24 cellular contexts compared by ENCODE assay signal in genomic region chr5:123701511-123702200, GRCh38.
A peak's percentile ranks its signal among the peaks of the same experiment; 100 is the strongest.
DNase-seq lines count a peak whose midpoint lies in the region; ATAC-seq and TF ChIP-seq lines count a peak whose summit lies in the region.
"Had no signal": no experiment of that assay in that cellular context is flagged by ENCODE, and none has a peak within 500 bp of the region (broad histone marks: within the 10 kb centered on the region; RNA-seq: fewer than 3 reads in every experiment).

No MANE protein-coding gene starts in this region.

- H3K36me3 ChIP-seq in ascending aorta (no peaks in the 10 kb centered on the region), gastroesophageal sphincter (no peaks in the 10 kb centered on the region), skeletal muscle tissue (ENCODE audit: control insufficient read depth in 3 of 3, insufficient read depth in 3 of 3, low read length in 3 of 3) (no peaks in the 10 kb centered on the region)
- H3K36me3 ChIP-seq: BLaER1 treated with 17β-estradiol and CSF1 and Interleukin-3, amounts not matched to agents 10 nM and 100 nM; pancreas; right lobe of liver; upper lobe of left lung had no signal

- 97% methylated on average over 3 of the region's 3 CpGs; no CpG with 5 or more reads in 1 of the 2 donors for WGBS in gastroesophageal sphincter (ENCODE audit: low coverage in 1 of 2), 2 donors

- H3K4me3 ChIP-seq in ascending aorta (no peak overlapping the region), gastroesophageal sphincter (no peak overlapping the region), skeletal muscle tissue (ENCODE audit: low read length in 3 of 3) (no peak overlapping the region)
- H3K4me3 ChIP-seq: BLaER1 treated with 17β-estradiol and CSF1 and Interleukin-3, amounts not matched to agents 10 nM and 100 nM; pancreas; right lobe of liver; upper lobe of left lung had no signal

- H3K4me1 ChIP-seq in ascending aorta (no peaks in the 10 kb centered on the region), gastroesophageal sphincter (peaks cover under 1 to 22% (median 3%) of the 10 kb centered on the region in 3 donors), skeletal muscle tissue (ENCODE audit: control insufficient read depth in 3 of 3, insufficient read depth in 3 of 3, low read length in 3 of 3) (peaks cover under 1 to 17% (median 8%) of the 10 kb centered on the region in 3 donors)
- H3K4me1 ChIP-seq: BLaER1 treated with 17β-estradiol and CSF1 and Interleukin-3, amounts not matched to agents 10 nM and 100 nM; pancreas; right lobe of liver; upper lobe of left lung had no signal

- intact Hi-C loops in Calu3 (cut with micrococcal nuclease; ENCODE audit: unreplicated experiment): no loop called here
- intact Hi-C loops in ascending aorta (cut with DNase I): no loop called here

- BruUV-seq in Calu3 (replicated peaks; lab: Mats Ljungman, UMichigan): no TSS peak

- H3K36me3 Mint-ChIP-seq in Calu3 (ENCODE audit: insufficient read depth, unreplicated experiment): no peaks in the 10 kb centered on the region
- H3K36me3 Mint-ChIP-seq: natural killer cell had no signal

- CTCF ChIA-PET in Calu3 (lab: Charles Lee): no interaction called here

- H3K9me3 Mint-ChIP-seq in Calu3 (ENCODE audit: low read depth, unreplicated experiment): no peaks in the 10 kb centered on the region
- H3K9me3 Mint-ChIP-seq: activated CD4-positive, alpha-beta T cell treated with anti-CD3 and anti-CD28 coated beads, Interleukin-2, amount 10 ng/mL, durations not matched to agents 24 days and 14 days had no signal

- TF ChIP-seq EP300 in gastroesophageal sphincter (IDR thresholded peaks at IDR 0.05): no peak

- H3K27ac ChIP-seq in ascending aorta: peak overlapping the region; percentile 37 to 52
- H3K27ac ChIP-seq in gastroesophageal sphincter: peak overlapping the region; percentile 72 to 82 (median 78)
- H3K27ac ChIP-seq in skeletal muscle tissue (ENCODE audit: low read depth, low read length): peak overlapping the region; percentile 52
- H3K27ac ChIP-seq: BLaER1 treated with 17β-estradiol and CSF1 and Interleukin-3, amounts not matched to agents 10 nM and 100 nM; HL-60; pancreas; right lobe of liver had no signal

- peaks cover 0 to 12% of the 10 kb centered on the region in 2 donors for H3K9me3 ChIP-seq in ascending aorta
- H3K9me3 ChIP-seq in gastroesophageal sphincter: peaks cover 0 to 3% (median 0%) of the 10 kb centered on the region in 3 donors
- peaks cover 0 to 3% (median 0%) of the 10 kb centered on the region in 3 donors for H3K9me3 ChIP-seq in skeletal muscle tissue (ENCODE audit: control insufficient read depth in 3 of 3, low read length in 3 of 3)
- H3K9me3 ChIP-seq: pancreas, right lobe of liver, upper lobe of left lung had no signal

- H3K27me3 Mint-ChIP-seq in Calu3 (ENCODE audit: unreplicated experiment): no peaks in the 10 kb centered on the region
- H3K27me3 Mint-ChIP-seq: activated CD4-positive, alpha-beta T cell treated with anti-CD3 and anti-CD28 coated beads, Interleukin-2, amount 10 ng/mL, durations not matched to agents 24 days and 14 days had no signal

- no peak for TF ChIP-seq POLR2A in gastroesophageal sphincter (IDR thresholded peaks at IDR 0.05)

- no peaks in the 10 kb centered on the region for H3K27me3 ChIP-seq in ascending aorta
- no peaks in the 10 kb centered on the region for H3K27me3 ChIP-seq in gastroesophageal sphincter
- H3K27me3 ChIP-seq in skeletal muscle tissue (ENCODE audit: control insufficient read depth in 3 of 3, insufficient read depth in 3 of 3, low read length in 3 of 3): no peaks in the 10 kb centered on the region
- H3K27me3 ChIP-seq: BLaER1 treated with 17β-estradiol and CSF1 and Interleukin-3, amounts not matched to agents 10 nM and 100 nM; pancreas; right lobe of liver; upper lobe of left lung had no signal

- no peak overlapping the region for H3K9ac ChIP-seq in skeletal muscle tissue (ENCODE audit: low read depth in 1 of 3, low read length in 3 of 3)
- H3K9ac ChIP-seq: BLaER1 treated with 17β-estradiol and CSF1 and Interleukin-3, amounts not matched to agents 10 nM and 100 nM had no signal

- DNase-seq in Calu3 (no peak), ascending aorta (ENCODE audit: low spot score in 2 of 2) (no peak), cerebellum (ENCODE audit: low spot score) (no peak), GM19238 (ENCODE audit: insufficient read length, low spot score) (no peak)
- no peak for DNase-seq in stimulated activated CD4-positive, alpha-beta T cell treated with anti-CD3 and anti-CD28 coated beads, Interleukin-1b, Interleukin-23, amount 100 ng/mL, for 48 hours
- DNase-seq: ACHN; activated CD4-positive, alpha-beta T cell treated with anti-CD3 and anti-CD28 coated beads, Interleukin-2, amount 10 ng/mL, durations not matched to agents 24 days and 14 days; activated CD8-positive, alpha-beta memory T cell treated with anti-CD3 and anti-CD28 coated beads, Interleukin-2, amount 50 U/mL, for 48 hours; activated gamma-delta T cell; dermis blood vessel endothelial cell; kidney; natural killer cell; NCI-H2171; NCI-H69; pancreas; right lobe of liver; SIG-M5; stimulated activated naive CD8-positive, alpha-beta T cell treated with anti-CD3 and anti-CD28 coated beads, Interleukin-15, Interleukin-2, amounts not matched to agents 100 U/mL and 50 U/mL, for 24 hours; upper lobe of left lung had no signal

- H3K4me3 Mint-ChIP-seq in Calu3 (ENCODE audit: low read depth, unreplicated experiment): no peak overlapping the region
- H3K4me3 Mint-ChIP-seq: activated CD4-positive, alpha-beta T cell treated with anti-CD3 and anti-CD28 coated beads, Interleukin-2, amount 10 ng/mL, durations not matched to agents 24 days and 14 days; natural killer cell had no signal

- H3K27ac Mint-ChIP-seq in Calu3 (ENCODE audit: unreplicated experiment): peak overlapping the region; percentile 60
- H3K27ac Mint-ChIP-seq: activated CD4-positive, alpha-beta T cell treated with anti-CD3 and anti-CD28 coated beads, Interleukin-2, amount 10 ng/mL, durations not matched to agents 24 days and 14 days; natural killer cell had no signal

- peaks cover 9% of the 10 kb centered on the region for H3K4me1 Mint-ChIP-seq in Calu3 (ENCODE audit: low read depth, unreplicated experiment)
- H3K4me1 Mint-ChIP-seq: activated CD4-positive, alpha-beta T cell treated with anti-CD3 and anti-CD28 coated beads, Interleukin-2, amount 10 ng/mL, durations not matched to agents 24 days and 14 days; natural killer cell had no signal

- ATAC-seq in gastroesophageal sphincter (no peak), HG02981 (IDR thresholded peaks at IDR 0.05; ENCODE audit: unreplicated experiment) (no peak)
- ATAC-seq: natural killer cell; right lobe of liver; stimulated activated naive CD8-positive, alpha-beta T cell treated with anti-CD3 and anti-CD28 coated beads, Interleukin-15, Interleukin-2, amounts not matched to agents 100 U/mL and 50 U/mL, for 24 hours had no signal

- TF ChIP-seq CTCF in Calu3 (IDR thresholded peaks at IDR 0.05; ENCODE audit: unreplicated experiment) (no peak), ascending aorta (IDR thresholded peaks at IDR 0.05) (no peak), gastroesophageal sphincter (IDR thresholded peaks at IDR 0.05) (no peak)
